14 cellular contexts compared by ENCODE assay signal in the genomic region with DNA sequence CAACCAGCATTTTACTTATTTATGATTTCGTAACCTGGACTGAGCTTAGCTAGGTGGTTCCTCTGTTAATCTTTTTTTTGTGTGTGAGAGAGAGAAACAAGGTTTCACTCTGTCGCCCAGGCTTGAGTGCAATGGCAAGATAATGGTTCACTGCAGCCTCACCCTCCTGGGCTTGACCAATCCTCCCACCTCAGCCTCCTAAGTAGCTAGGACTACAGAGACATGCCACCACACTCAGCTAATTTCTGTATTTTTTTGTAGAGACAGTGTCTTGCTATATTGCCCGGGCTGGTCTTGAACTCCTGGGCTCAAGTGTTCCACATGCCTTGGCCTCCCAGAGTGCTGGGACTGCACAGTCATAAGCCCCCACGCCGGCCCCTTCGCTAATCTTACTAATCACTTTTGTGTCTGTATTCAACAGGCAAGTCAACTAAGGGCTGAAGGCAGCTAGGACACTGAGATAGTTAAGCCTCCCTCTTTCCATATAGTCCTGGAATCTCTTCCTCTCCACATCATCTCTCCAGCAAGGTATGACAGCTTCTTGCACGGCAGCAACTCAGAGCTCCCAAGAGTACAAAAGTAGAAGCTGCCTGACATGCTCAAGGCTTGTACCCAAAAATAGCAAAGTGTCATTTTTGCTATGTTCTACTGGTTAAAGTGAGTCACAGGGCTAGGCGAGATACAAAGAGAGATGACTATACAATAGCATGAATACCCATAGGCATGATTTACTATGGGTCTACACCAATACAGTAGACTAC. TPM values are rescaled to one million over a fixed set of nuclear protein-coding genes. Genes with fewer than 3 reads are reported as not detected.
DNase-seq lines count a peak whose midpoint lies in the region; TF ChIP-seq lines count a peak whose summit lies in the region.
"Had no signal": no experiment of that assay in that cellular context is flagged by ENCODE, and none has a peak within 500 bp of the region (broad histone marks: within the 10 kb centered on the region; RNA-seq: fewer than 3 reads in every experiment).

No MANE protein-coding gene starts in this region.

- no peak for TF ChIP-seq POLR2A in sigmoid colon (IDR thresholded peaks at IDR 0.05)

- H3K79me2 ChIP-seq in mammary epithelial cell (ENCODE audit: insufficient read depth, low read length) (peaks cover 96% of the 10 kb centered on the region), osteoblast (ENCODE audit: insufficient read depth, low read length) (peaks cover 99% of the 10 kb centered on the region)

- POLR2A ChIA-PET in HEK293T (lab: Yijun Ruan, JAX): no interaction called here

- H3K27ac ChIP-seq in mammary epithelial cell (ENCODE audit: insufficient read depth, low read depth, low read length): no peak overlapping the region
- no peak overlapping the region for H3K27ac ChIP-seq in osteoblast (ENCODE audit: low read depth, low read length)
- no peak overlapping the region for H3K27ac ChIP-seq in sigmoid colon
- H3K27ac ChIP-seq: esophagus muscularis mucosa had no signal

- peaks cover 9% of the 10 kb centered on the region for H3K9me3 Mint-ChIP-seq in activated CD4-positive, alpha-beta T cell treated with anti-CD3 and anti-CD28 coated beads, Interleukin-2, amount 10 ng/mL, durations not matched to agents 24 days and 14 days
- H3K9me3 Mint-ChIP-seq in HFFc6: peaks cover 9% of the 10 kb centered on the region

- H3K27me3 ChIP-seq in mammary epithelial cell (ENCODE audit: insufficient read depth, low read length) (no peaks in the 10 kb centered on the region), osteoblast (ENCODE audit: insufficient read depth, low read length) (no peaks in the 10 kb centered on the region), sigmoid colon (no peaks in the 10 kb centered on the region)
- H3K27me3 ChIP-seq: esophagus muscularis mucosa had no signal

- no peak overlapping the region for H3K4me3 ChIP-seq in mammary epithelial cell (replicated peaks in 1 of 3; ENCODE audit: insufficient read depth in 1 of 3, low read depth in 2 of 3, low read length in 3 of 3)
- H3K4me3 ChIP-seq in osteoblast (ENCODE audit: insufficient read depth, low read length): no peak overlapping the region
- no peak overlapping the region for H3K4me3 ChIP-seq in sigmoid colon
- H3K4me3 ChIP-seq: esophagus muscularis mucosa had no signal

- no peaks in the 10 kb centered on the region for H3K9me3 ChIP-seq in mammary epithelial cell (replicated peaks; ENCODE audit: insufficient read depth, low read length)
- no peaks in the 10 kb centered on the region for H3K9me3 ChIP-seq in osteoblast (ENCODE audit: low read depth, low read length)
- H3K9me3 ChIP-seq in sigmoid colon: peaks cover 0 to 4% (median under 1%) of the 10 kb centered on the region in 4 donors
- H3K9me3 ChIP-seq: esophagus muscularis mucosa had no signal

- H4K20me1 ChIP-seq in mammary epithelial cell (ENCODE audit: insufficient read depth, low read length) (peaks cover 5% of the 10 kb centered on the region), osteoblast (ENCODE audit: insufficient read depth, low read length) (peaks cover 77% of the 10 kb centered on the region)

- no peak for TF ChIP-seq EP300 in sigmoid colon (IDR thresholded peaks at IDR 0.05)

- in situ Hi-C loops in mammary epithelial cell (cut with MboI; ENCODE audit: low sequenced_read_pairs in 2 of 2): no loop called here

- intact Hi-C loops in activated CD4-positive, alpha-beta T cell treated with anti-CD3 and anti-CD28 coated beads, Interleukin-2, amount 10 ng/mL, durations not matched to agents 24 days and 14 days (cut with micrococcal nuclease): loop anchor here (5.0 to 10.0 kb wide), 2 partner anchors 38 to 50 kb away; no protein-coding TSS in a partner anchor
- intact Hi-C loops in mammary epithelial cell (cut with micrococcal nuclease) (no loop called here), sigmoid colon (cut with DNase I) (no loop called here)

- TF ChIP-seq CTCF in HFFc6 (IDR thresholded peaks at IDR 0.05) (no peak), mammary epithelial cell (conservative IDR thresholded peaks at IDR 0.05 in 1 of 2, IDR thresholded peaks at IDR 0.05 in 1 of 2; ENCODE audit: extremely low read depth in 1 of 2, insufficient read depth in 1 of 2, low read depth in 1 of 2, low read length in 2 of 2) (no peak), osteoblast (IDR thresholded peaks at IDR 0.05; ENCODE audit: extremely low read depth, low read depth, low read length) (no peak), sigmoid colon (IDR thresholded peaks at IDR 0.05) (no peak)

- H3K4me3 Mint-ChIP-seq in activated CD4-positive, alpha-beta T cell treated with anti-CD3 and anti-CD28 coated beads, Interleukin-2, amount 10 ng/mL, durations not matched to agents 24 days and 14 days: no peak overlapping the region
- peak overlapping the region; percentile 39 for H3K4me3 Mint-ChIP-seq in HFFc6
- H3K4me3 Mint-ChIP-seq: central memory CD8-positive, alpha-beta T cell had no signal

- H3K4me2 ChIP-seq in mammary epithelial cell (ENCODE audit: insufficient read depth, low read depth, low read length) (no peak overlapping the region), osteoblast (ENCODE audit: insufficient read depth, low read length) (peak overlapping the region; percentile 2)

- no peak for DNase-seq in activated CD4-positive, alpha-beta T cell treated with anti-CD3 and anti-CD28 coated beads, Interleukin-2, amount 10 ng/mL, durations not matched to agents 24 days and 14 days
- DNase-seq in activated CD4-positive, alpha-beta T cell treated with anti-CD3 and anti-CD28 coated beads for 1 hour: no peak
- peak; percentile 67 for DNase-seq in HFFc6
- peak; percentile 56 for DNase-seq in mammary epithelial cell
- DNase-seq in osteoblast (ENCODE audit: insufficient read length, low spot score, missing footprints): peak; percentile 83
- no peak for DNase-seq in sigmoid colon
- no peak for DNase-seq in HEK293T (ENCODE audit: extremely low spot score)
- DNase-seq in glomerular visceral epithelial cell (ENCODE audit: extremely low spot score): no peak
- DNase-seq: activated CD8-positive, alpha-beta memory T cell treated with anti-CD3 and anti-CD28 coated beads, Interleukin-2, amount 50 U/mL, for 4 hours; DMS153; KG1; NCI-H2029 treated with DMSO at 0.1 percent for 48 hours had no signal

- H3K4me1 Mint-ChIP-seq in activated CD4-positive, alpha-beta T cell treated with anti-CD3 and anti-CD28 coated beads, Interleukin-2, amount 10 ng/mL, durations not matched to agents 24 days and 14 days: peaks cover 39% of the 10 kb centered on the region
- peaks cover 48% of the 10 kb centered on the region for H3K4me1 Mint-ChIP-seq in HFFc6 (ENCODE audit: low read depth)

- no peaks in the 10 kb centered on the region for H3K27me3 Mint-ChIP-seq in activated CD4-positive, alpha-beta T cell treated with anti-CD3 and anti-CD28 coated beads, Interleukin-2, amount 10 ng/mL, durations not matched to agents 24 days and 14 days
- no peaks in the 10 kb centered on the region for H3K27me3 Mint-ChIP-seq in HFFc6 (ENCODE audit: insufficient read depth)
- H3K27me3 Mint-ChIP-seq: central memory CD8-positive, alpha-beta T cell had no signal

- dilution Hi-C loops in mammary epithelial cell (cut with HindIII; ENCODE audit: low sequenced_read_pairs): no loop called here

- H3K4me1 ChIP-seq in mammary epithelial cell (ENCODE audit: insufficient read depth, low read length): peaks cover 12% of the 10 kb centered on the region
- H3K4me1 ChIP-seq in osteoblast (ENCODE audit: insufficient read depth, low read length): peaks cover 11% of the 10 kb centered on the region
- peaks cover 0 to 49% (median 37%) of the 10 kb centered on the region in 4 donors for H3K4me1 ChIP-seq in sigmoid colon

- H3K36me3 Mint-ChIP-seq in activated CD4-positive, alpha-beta T cell treated with anti-CD3 and anti-CD28 coated beads, Interleukin-2, amount 10 ng/mL, durations not matched to agents 24 days and 14 days (ENCODE audit: low read depth): peaks cover 43% of the 10 kb centered on the region
- peaks cover 22% of the 10 kb centered on the region for H3K36me3 Mint-ChIP-seq in HFFc6 (ENCODE audit: low read depth)

- H3K27ac Mint-ChIP-seq in activated CD4-positive, alpha-beta T cell treated with anti-CD3 and anti-CD28 coated beads, Interleukin-2, amount 10 ng/mL, durations not matched to agents 24 days and 14 days: peak overlapping the region; percentile 51
- H3K27ac Mint-ChIP-seq in HFFc6: peak overlapping the region; percentile 75

- WGBS in mammary epithelial cell (ENCODE audit: low coverage, missing lambda C conversion rate): 82% methylated on average over 8 of the region's 8 CpGs
- 91 to 96% methylated on average over 8 of the region's 8 CpGs for WGBS in sigmoid colon, 2 donors

- H2AFZ ChIP-seq in mammary epithelial cell (ENCODE audit: low read depth, low read length) (no peak overlapping the region), osteoblast (ENCODE audit: low read length) (no peak overlapping the region)

- CTCF ChIA-PET in mammary epithelial cell (lab: Charles Lee; ENCODE audit: low non-redundant PET) (no interaction called here), HEK293T (lab: Yijun Ruan, JAX) (interaction anchor here (0.9 kb wide), 1 partner anchor 9 kb away, joined by 3 read pairs; no protein-coding TSS in a partner anchor)

- H3K9ac ChIP-seq in mammary epithelial cell (ENCODE audit: insufficient read depth, low read length): no peak overlapping the region

- BruUV-seq in mammary epithelial cell (replicated peaks; lab: Mats Ljungman, UMichigan): no TSS peak

- H3K36me3 ChIP-seq in mammary epithelial cell (ENCODE audit: insufficient read depth, low read length) (no peaks in the 10 kb centered on the region), osteoblast (ENCODE audit: insufficient read depth, low read length) (no peaks in the 10 kb centered on the region), sigmoid colon (no peaks in the 10 kb centered on the region)
- H3K36me3 ChIP-seq: esophagus muscularis mucosa had no signal

TF ChIP-seq in HEK293T, 16 proteins besides CTCF, POLR2A, EP300 and RAD21 (continues in another document):
- TF ChIP-seq, protein P1, sequence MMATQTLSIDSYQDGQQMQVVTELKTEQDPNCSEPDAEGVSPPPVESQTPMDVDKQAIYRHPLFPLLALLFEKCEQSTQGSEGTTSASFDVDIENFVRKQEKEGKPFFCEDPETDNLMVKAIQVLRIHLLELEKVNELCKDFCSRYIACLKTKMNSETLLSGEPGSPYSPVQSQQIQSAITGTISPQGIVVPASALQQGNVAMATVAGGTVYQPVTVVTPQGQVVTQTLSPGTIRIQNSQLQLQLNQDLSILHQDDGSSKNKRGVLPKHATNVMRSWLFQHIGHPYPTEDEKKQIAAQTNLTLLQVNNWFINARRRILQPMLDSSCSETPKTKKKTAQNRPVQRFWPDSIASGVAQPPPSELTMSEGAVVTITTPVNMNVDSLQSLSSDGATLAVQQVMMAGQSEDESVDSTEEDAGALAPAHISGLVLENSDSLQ (IDR thresholded peaks at IDR 0.05): no peak
- TF ChIP-seq SUZ12 (IDR thresholded peaks at IDR 0.05): no peak

RNA-seq across cellular contexts. Expression of a gene that starts 11.3 kb away (rescaled TPM):
- total RNA-seq in activated CD4-positive, alpha-beta T cell treated with anti-CD3 and anti-CD28 coated beads, Interleukin-2, amount 10 ng/mL, durations not matched to agents 24 days and 14 days: 59.4 and 68.4 TPM in 2 replicates
- 10 to 100 TPM; 23.5 to 30.8 (median 26.0) TPM for total RNA-seq in HFFc6 (2021; fragmentation: NEBNext Ultra II Directional; extraction: Animal tissue kit (Norgen Biotek cat#: 25700))
- total RNA-seq in mammary epithelial cell: 10 to 100 TPM; 38.0 to 40.4 TPM
- polyA plus RNA-seq in mammary epithelial cell: 7.2 TPM
- 122 TPM for polyA minus RNA-seq in mammary epithelial cell
- 36.2 and 43.0 TPM in 2 replicates for total RNA-seq in osteoblast
- 10 to 100 TPM; 46.4 to 75.6 (median 57.2) TPM for total RNA-seq in sigmoid colon
- 10 to 100 TPM in 1 of 3 donors, 1 to 10 TPM in 2; 7.4 to 18.9 (median 8.4) TPM for polyA plus RNA-seq in sigmoid colon

Comparison
In these comparisons a context has a peak if more than half of its experiments do, and no peak if none do; other contexts are left out.
1. DNase-seq: peak in HFFc6 (single experiment), mammary epithelial cell (single experiment) and osteoblast (single experiment); none in activated CD4-positive, alpha-beta T cell treated with anti-CD3 and anti-CD28 coated beads, Interleukin-2, amount 10 ng/mL, durations not matched to agents 24 days and 14 days (single experiment), activated CD4-positive, alpha-beta T cell treated with anti-CD3 and anti-CD28 coated beads for 1 hour (single experiment), sigmoid colon (single experiment), HEK293T (single experiment) and glomerular visceral epithelial cell (single experiment).